ENCODE assay signal across 29 cellular contexts in the genomic region with DNA sequence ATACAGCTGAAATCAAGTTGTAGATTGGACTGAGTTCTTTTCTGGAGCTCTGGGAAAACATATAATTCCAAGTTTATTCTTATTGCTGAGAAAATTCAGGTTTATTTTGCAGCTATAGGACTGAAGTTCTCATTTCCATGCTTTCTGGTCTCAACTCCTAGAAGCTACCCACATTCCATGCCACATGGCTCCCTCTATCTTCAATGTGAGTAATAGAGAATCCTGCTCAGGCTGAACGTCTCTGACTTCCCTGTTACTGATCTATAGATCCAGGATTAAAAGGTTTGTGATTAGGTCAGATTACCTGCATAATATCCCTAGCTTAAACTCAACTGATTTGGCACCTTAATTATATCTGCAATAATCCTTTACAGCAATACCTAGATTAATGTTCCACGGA.
A peak's percentile ranks its signal among the peaks of the same experiment; 100 is the strongest.
DNase-seq lines count a peak whose midpoint lies in the region; ATAC-seq and TF ChIP-seq lines count a peak whose summit lies in the region.
"Had no signal": no experiment of that assay in that cellular context is flagged by ENCODE, and none has a peak within 500 bp of the region (broad histone marks: within the 10 kb centered on the region; RNA-seq: fewer than 3 reads in every experiment).

No MANE protein-coding gene starts in this region.

- no peaks in the 10 kb centered on the region for H3K79me1 ChIP-seq in H9 (ENCODE audit: insufficient read depth, low read depth, low read length, poor library complexity, severe bottlenecking)

- no peak overlapping the region for H3K4me3 Mint-ChIP-seq in H9
- H3K4me3 Mint-ChIP-seq in activated T-helper 17 cell treated with anti-CD3 and anti-CD28 coated beads, Interleukin-2, amount 50 U/mL, for 72 hours, result no peak overlapping the region
- H3K4me3 Mint-ChIP-seq: CD4-positive, CD25-positive, alpha-beta regulatory T cell; IgD-negative memory B cell; memory B cell; neural crest cell; stimulated activated effector memory CD8-positive, alpha-beta T cell treated with anti-CD3 and anti-CD28 coated beads, Interleukin-12 subunit alpha, Interleukin-12 subunit beta, amount 100 ng/mL, for 72 hours; type B pancreatic cell had no signal

- no peak overlapping the region for H3K56ac ChIP-seq in H9 (ENCODE audit: insufficient read length, low read depth, low read length)

- no peaks in the 10 kb centered on the region for H3K4me1 Mint-ChIP-seq in H9
- H3K4me1 Mint-ChIP-seq in activated T-helper 17 cell treated with anti-CD3 and anti-CD28 coated beads, Interleukin-2, amount 50 U/mL, for 72 hours, result no peaks in the 10 kb centered on the region
- H3K4me1 Mint-ChIP-seq: CD4-positive, CD25-positive, alpha-beta regulatory T cell; IgD-negative memory B cell; memory B cell; neural crest cell; stimulated activated effector memory CD8-positive, alpha-beta T cell treated with anti-CD3 and anti-CD28 coated beads, Interleukin-12 subunit alpha, Interleukin-12 subunit beta, amount 100 ng/mL, for 72 hours had no signal

- no peak overlapping the region for H4K91ac ChIP-seq in H9 (ENCODE audit: insufficient read length, low read depth, low read length)

- peak; percentile 6 for TF ChIP-seq CTCF in AG04449 (IDR thresholded peaks at IDR 0.05; ENCODE audit: insufficient read depth, low read length, missing control alignments)
- peak; percentile 62 for TF ChIP-seq CTCF in H9 (conservative IDR thresholded peaks at IDR 0.05)
- TF ChIP-seq CTCF in WERI-Rb-1 (IDR thresholded peaks at IDR 0.05; ENCODE audit: low read depth, low read length), result peak; percentile 41

- H3K9me3 Mint-ChIP-seq in H9, result no peaks in the 10 kb centered on the region
- H3K9me3 Mint-ChIP-seq in activated T-helper 17 cell treated with anti-CD3 and anti-CD28 coated beads, Interleukin-2, amount 50 U/mL, for 72 hours, result peaks cover 6% of the 10 kb centered on the region
- H3K9me3 Mint-ChIP-seq: type B pancreatic cell had no signal

- H3K18ac ChIP-seq in H9 (ENCODE audit: insufficient read length, low read depth, low read length), result no peak overlapping the region

- no peaks in the 10 kb centered on the region for H3K23me2 ChIP-seq in H9 (ENCODE audit: insufficient read length, low read depth, low read length, poor library complexity, severe bottlenecking)

- no peak overlapping the region for H2BK20ac ChIP-seq in H9 (ENCODE audit: low read depth, low read length, poor library complexity, severe bottlenecking)

- ATAC-seq in HG02759 (IDR thresholded peaks at IDR 0.05; ENCODE audit: unreplicated experiment), result no peak
- ATAC-seq in activated T-helper 17 cell treated with anti-CD3 and anti-CD28 coated beads, Interleukin-2, amount 50 U/mL, for 72 hours (replicated peaks), result no peak
- ATAC-seq: left colon; sciatic nerve; stimulated activated effector memory CD8-positive, alpha-beta T cell treated with anti-CD3 and anti-CD28 coated beads, Interleukin-12 subunit alpha, Interleukin-12 subunit beta, amount 100 ng/mL, for 72 hours had no signal

- no peaks in the 10 kb centered on the region for H4K20me1 ChIP-seq in H9 (ENCODE audit: control insufficient read depth, insufficient read depth, insufficient read length)

- no peak overlapping the region for H3K14ac ChIP-seq in H9 (ENCODE audit: insufficient read depth, low read length)

- no peak overlapping the region for H3T11ph ChIP-seq in H9 (ENCODE audit: low read length)

- H3K79me2 ChIP-seq in H9 (ENCODE audit: insufficient read depth, low read length), result no peaks in the 10 kb centered on the region

- no peak overlapping the region for H3K4me2 ChIP-seq in H9 (ENCODE audit: insufficient read depth, insufficient read length, low read length)

- H4K8ac ChIP-seq in H9 (replicated peaks; ENCODE audit: insufficient read length, low read depth, low read length), result no peak overlapping the region

- no peak overlapping the region for H2BK5ac ChIP-seq in H9 (ENCODE audit: insufficient read length, low read length)

- no peaks in the 10 kb centered on the region for H3K36me3 ChIP-seq in WERI-Rb-1

- H3K9ac ChIP-seq in H9 (ENCODE audit: extremely low read depth, insufficient read length, low read length), result no peak overlapping the region
- H3K9ac ChIP-seq: GM23248 had no signal

- H3K27me3 ChIP-seq in H9 (ENCODE audit: insufficient read depth, low read length), result no peaks in the 10 kb centered on the region
- H3K27me3 ChIP-seq in WERI-Rb-1 (ENCODE audit: insufficient read depth, low read depth, severe bottlenecking), result no peaks in the 10 kb centered on the region

- no peak overlapping the region for H3K4ac ChIP-seq in H9 (ENCODE audit: low read depth, low read length)

- no peaks in the 10 kb centered on the region for H3K9me3 ChIP-seq in H9 (ENCODE audit: control insufficient read depth, low read depth, low read length)
- no peaks in the 10 kb centered on the region for H3K9me3 ChIP-seq in WERI-Rb-1 (ENCODE audit: severe bottlenecking)

- H3K27me3 Mint-ChIP-seq in H9 (ENCODE audit: low read depth), result peaks cover 3% of the 10 kb centered on the region
- no peaks in the 10 kb centered on the region for H3K27me3 Mint-ChIP-seq in activated T-helper 17 cell treated with anti-CD3 and anti-CD28 coated beads, Interleukin-2, amount 50 U/mL, for 72 hours
- H3K27me3 Mint-ChIP-seq: CD4-positive, CD25-positive, alpha-beta regulatory T cell; IgD-negative memory B cell; memory B cell; type B pancreatic cell had no signal

- H4K5ac ChIP-seq in H9 (ENCODE audit: insufficient read length, low read depth, low read length), result no peak overlapping the region

- DNase-seq in AG04449 (ENCODE audit: low read depth, low spot score) (no peak), H9 (no peak), WERI-Rb-1 (peak; percentile 30), iPS-NIHi7 (ENCODE audit: extremely low spot score) (peak; percentile 31), NCI-H2171 (lab: John Stamatoyannopoulos, UW) (no peak)
- DNase-seq: activated CD4-positive, alpha-beta T cell treated with anti-CD3 and anti-CD28 coated beads for 48 hours; activated gamma-delta T cell; activated T-cell treated with anti-CD3 and anti-CD28 coated beads, Interleukin-2, amount 50 U/mL, for 1 hour; CD4-positive, CD25-positive, alpha-beta regulatory T cell; GM23248; head of caudate nucleus; left colon; NCI-H1092; NCI-H1930; NCI-H345; posterior cingulate gyrus; Right ventricle myocardium superior; stimulated activated CD4-positive, alpha-beta T cell treated with anti-CD3 and anti-CD28 coated beads, Interleukin-12 subunit alpha, Interleukin-12 subunit beta, amount 100 ng/mL, for 4 hours; stimulated activated CD4-positive, alpha-beta T cell treated with anti-CD3 and anti-CD28 coated beads, Interleukin-4, amount 100 ng/mL, for 24 hours; substantia nigra had no signal

- H3K23ac ChIP-seq in H9 (ENCODE audit: insufficient read length, low read depth, low read length), result no peak overlapping the region

- H3K4me1 ChIP-seq in H9 (ENCODE audit: insufficient read depth, low read length), result no peaks in the 10 kb centered on the region

- no CpG with 5 or more reads among the region's 2 CpGs for WGBS in H9 (ENCODE audit: extremely low coverage, insufficient read length, low lambda C conversion rate)

- CTCF ChIA-PET in AG04449 (lab: Yijun Ruan, JAX), result interaction anchor here (1.2 kb wide), 2 partner anchors 11 to 16 kb away, joined by 3 to 4 read pairs; no protein-coding TSS in a partner anchor

- H3K36me3 Mint-ChIP-seq in H9 (ENCODE audit: insufficient read depth in 1 of 3, low read depth in 3 of 3), result no peaks in the 10 kb centered on the region
- H3K36me3 Mint-ChIP-seq in activated T-helper 17 cell treated with anti-CD3 and anti-CD28 coated beads, Interleukin-2, amount 50 U/mL, for 72 hours (ENCODE audit: low read depth), result no peaks in the 10 kb centered on the region
- H3K36me3 Mint-ChIP-seq: CD4-positive, CD25-positive, alpha-beta regulatory T cell; IgD-negative memory B cell; memory B cell; stimulated activated effector memory CD8-positive, alpha-beta T cell treated with anti-CD3 and anti-CD28 coated beads, Interleukin-12 subunit alpha, Interleukin-12 subunit beta, amount 100 ng/mL, for 72 hours; type B pancreatic cell had no signal

- no peak overlapping the region for H2AFZ ChIP-seq in H9 (ENCODE audit: low read length)
- H2AFZ ChIP-seq: GM23248 had no signal

- no peak overlapping the region for H2BK15ac ChIP-seq in H9 (ENCODE audit: low read depth, low read length)

- H3K4me3 ChIP-seq in AG04449 (ENCODE audit: low read depth, low read length) (no peak overlapping the region), WERI-Rb-1 (ENCODE audit: low read depth, low read length) (no peak overlapping the region)
- H3K4me3 ChIP-seq: GM23248 had no signal

- no peak overlapping the region for H2BK120ac ChIP-seq in H9 (ENCODE audit: low read depth, low read length, poor library complexity, severe bottlenecking)

- no peak overlapping the region for H3K27ac Mint-ChIP-seq in H9
- H3K27ac Mint-ChIP-seq in activated T-helper 17 cell treated with anti-CD3 and anti-CD28 coated beads, Interleukin-2, amount 50 U/mL, for 72 hours, result no peak overlapping the region
- H3K27ac Mint-ChIP-seq: CD4-positive, CD25-positive, alpha-beta regulatory T cell; IgD-negative memory B cell; memory B cell; stimulated activated effector memory CD8-positive, alpha-beta T cell treated with anti-CD3 and anti-CD28 coated beads, Interleukin-12 subunit alpha, Interleukin-12 subunit beta, amount 100 ng/mL, for 72 hours; type B pancreatic cell had no signal

- H3K27ac ChIP-seq in H9 (ENCODE audit: insufficient read length, low read depth, low read length), result no peak overlapping the region
- no peak overlapping the region for H3K27ac ChIP-seq in WERI-Rb-1
- H3K27ac ChIP-seq: epithelial cell of prostate, GM23248 had no signal

- no peak overlapping the region for H2AK5ac ChIP-seq in H9 (ENCODE audit: insufficient read length, low read length)

- no peak overlapping the region for H2BK12ac ChIP-seq in H9 (ENCODE audit: insufficient read length, low read depth, low read length)

- POLR2A ChIA-PET in AG04449 (lab: Yijun Ruan, JAX), result no interaction called here

Comparison
In these comparisons a context has a peak if more than half of its experiments do, and no peak if none do; other contexts are left out.
1. DNase-seq: peak in WERI-Rb-1 (single experiment) and iPS-NIHi7 (single experiment); none in AG04449 (single experiment), H9 (single experiment) and NCI-H2171 (single experiment).
2. CTCF ChIP-seq: peak in every context shown above with its lines; median percentile 62 in H9; 41 in WERI-Rb-1; 6 in AG04449.